In genomic region chr6:84876723-84877514, GRCh38 we compare ENCODE assay signal across 35 cellular contexts.
DNase-seq lines count a peak whose midpoint lies in the region; ATAC-seq, FAIRE-seq and TF ChIP-seq lines count a peak whose summit lies in the region.
"Had no signal": no experiment of that assay in that cellular context is flagged by ENCODE, and none has a peak within 500 bp of the region (broad histone marks: within the 10 kb centered on the region; RNA-seq: fewer than 3 reads in every experiment).

No MANE protein-coding gene starts in this region.

- H3K27ac Mint-ChIP-seq in MCF 10A (ENCODE audit: low read depth, unreplicated experiment) (peak overlapping the region; percentile 54), natural killer cell (no peak overlapping the region)
- H3K27ac Mint-ChIP-seq: B cell; CD14-positive monocyte; CD4-positive, alpha-beta T cell; CD4-positive, CD25-positive, alpha-beta regulatory T cell; CD8-positive, alpha-beta T cell had no signal

- in situ Hi-C loops in mammary epithelial cell (cut with MboI; ENCODE audit: low sequenced_read_pairs in 2 of 2), result no loop called here

- no peak for DNase-seq in MCF 10A (ENCODE audit: unreplicated experiment)
- no peak for DNase-seq in mammary epithelial cell
- peak; percentile 16 for DNase-seq in amniotic epithelial cell (ENCODE audit: low read depth)
- DNase-seq in left lobe of liver (ENCODE audit: low spot score), result no peak
- DNase-seq in natural killer cell, result no peak
- DNase-seq in GM12891 (ENCODE audit: insufficient read length, low spot score), result no peak
- DNase-seq: 8988T; ACHN; AML-193; BE2C; C1 segment of cervical spinal cord; Caco-2; Calu3; CD4-positive, alpha-beta memory T cell; CD4-positive, alpha-beta T cell; CD4-positive, CD25-positive, alpha-beta regulatory T cell; CD8-positive, alpha-beta memory T cell; CD8-positive, alpha-beta T cell; COR-L47; DMS 273 treated with DMSO at 0.1 percent for 48 hours; DMS153; DMS53; DMS79; DMS79 treated with DMSO at 0.1 percent for 48 hours; DND-41; EL had no signal

- H3K4me2 ChIP-seq in mammary epithelial cell (ENCODE audit: insufficient read depth, low read depth, low read length), result no peak overlapping the region
- H3K4me2 ChIP-seq: A549 had no signal

- FAIRE-seq in GM12891 (lab: Jason Lieb, UNC), result no peak
- FAIRE-seq: A204.1, A549, D721Med had no signal

- no peak for TF ChIP-seq CTCF in MCF 10A (IDR thresholded peaks at IDR 0.05; ENCODE audit: unreplicated experiment)
- no peak for TF ChIP-seq CTCF in mammary epithelial cell (conservative IDR thresholded peaks at IDR 0.05 in 1 of 2, IDR thresholded peaks at IDR 0.05 in 1 of 2; ENCODE audit: extremely low read depth in 1 of 2, insufficient read depth in 1 of 2, low read depth in 1 of 2, low read length in 2 of 2)
- TF ChIP-seq CTCF in natural killer cell (IDR thresholded peaks at IDR 0.05), result no peak

- H3K4me3 Mint-ChIP-seq in MCF 10A (ENCODE audit: unreplicated experiment) (no peak overlapping the region), natural killer cell (no peak overlapping the region)
- H3K4me3 Mint-ChIP-seq: B cell; CD14-positive monocyte; CD4-positive, alpha-beta memory T cell; CD4-positive, alpha-beta T cell; CD4-positive, CD25-positive, alpha-beta regulatory T cell; CD8-positive, alpha-beta memory T cell; CD8-positive, alpha-beta T cell had no signal

- ATAC-seq in left lobe of liver, result peak; percentile 36
- no peak for ATAC-seq in natural killer cell
- ATAC-seq: A549; CD8-positive, alpha-beta T cell had no signal

- no peaks in the 10 kb centered on the region for H3K9me3 Mint-ChIP-seq in MCF 10A (ENCODE audit: unreplicated experiment)
- H3K9me3 Mint-ChIP-seq in natural killer cell, result peaks cover 11% of the 10 kb centered on the region in 2 donors
- H3K9me3 Mint-ChIP-seq: CD8-positive, alpha-beta T cell had no signal

- CTCF ChIA-PET in MCF 10A (lab: Yijun Ruan, JAX), result no interaction called here
- CTCF ChIA-PET in mammary epithelial cell (lab: Charles Lee; ENCODE audit: low non-redundant PET), result no interaction called here

- intact Hi-C loops in MCF 10A (cut with micrococcal nuclease) (no loop called here), mammary epithelial cell (cut with micrococcal nuclease) (no loop called here), natural killer cell (cut with micrococcal nuclease) (no loop called here)

- WGBS in mammary epithelial cell (ENCODE audit: low coverage, missing lambda C conversion rate), result 22% methylated on average over 2 of the region's 2 CpGs

- no peaks in the 10 kb centered on the region for H3K4me1 ChIP-seq in mammary epithelial cell (ENCODE audit: insufficient read depth, low read length)
- H3K4me1 ChIP-seq: BE2C, Caco-2 had no signal

- dilution Hi-C loops in mammary epithelial cell (cut with HindIII; ENCODE audit: low sequenced_read_pairs), result no loop called here

- POLR2A ChIA-PET in MCF 10A (lab: Yijun Ruan, JAX), result interaction anchor here (1.2 to 1.7 kb wide), 2 partner anchors 8 to 10 kb away, joined by 3 to 5 read pairs; no protein-coding TSS in a partner anchor

- no peaks in the 10 kb centered on the region for H3K27me3 ChIP-seq in mammary epithelial cell (ENCODE audit: insufficient read depth, low read length)
- H3K27me3 ChIP-seq: BE2C; BLaER1; BLaER1 treated with 17β-estradiol and CSF1 and Interleukin-3, amounts not matched to agents 10 nM and 100 nM had no signal

- no peak overlapping the region for H3K27ac ChIP-seq in mammary epithelial cell (ENCODE audit: insufficient read depth, low read depth, low read length)
- H3K27ac ChIP-seq: 22Rv1; A549; BLaER1; BLaER1 treated with 17β-estradiol and CSF1 and Interleukin-3, amounts not matched to agents 10 nM and 100 nM; C4-2B had no signal

- no peak overlapping the region for H3K4me3 ChIP-seq in mammary epithelial cell (replicated peaks in 1 of 3; ENCODE audit: insufficient read depth in 1 of 3, low read depth in 2 of 3, low read length in 3 of 3)
- H3K4me3 ChIP-seq: A549; BLaER1; BLaER1 treated with 17β-estradiol and CSF1 and Interleukin-3, amounts not matched to agents 10 nM and 100 nM had no signal

- H3K27me3 Mint-ChIP-seq in MCF 10A (ENCODE audit: insufficient read depth, unreplicated experiment) (no peaks in the 10 kb centered on the region), natural killer cell (ENCODE audit: low read depth in 2 of 2) (no peaks in the 10 kb centered on the region)
- H3K27me3 Mint-ChIP-seq: B cell; CD4-positive, alpha-beta memory T cell; CD4-positive, alpha-beta T cell; CD4-positive, CD25-positive, alpha-beta regulatory T cell had no signal

- no peaks in the 10 kb centered on the region for H4K20me1 ChIP-seq in mammary epithelial cell (ENCODE audit: insufficient read depth, low read length)
- H4K20me1 ChIP-seq: BLaER1; BLaER1 treated with 17β-estradiol and CSF1 and Interleukin-3, amounts not matched to agents 10 nM and 100 nM had no signal

- no peaks in the 10 kb centered on the region for H3K36me3 ChIP-seq in mammary epithelial cell (ENCODE audit: insufficient read depth, low read length)
- H3K36me3 ChIP-seq: BE2C; BLaER1; BLaER1 treated with 17β-estradiol and CSF1 and Interleukin-3, amounts not matched to agents 10 nM and 100 nM had no signal

- H3K9me3 ChIP-seq in mammary epithelial cell (replicated peaks; ENCODE audit: insufficient read depth, low read length), result no peaks in the 10 kb centered on the region
- H3K9me3 ChIP-seq: A549; BE2C; BLaER1; BLaER1 treated with 17β-estradiol and CSF1 and Interleukin-3, amounts not matched to agents 10 nM and 100 nM; Caco-2 had no signal

- H3K9ac ChIP-seq in mammary epithelial cell (ENCODE audit: insufficient read depth, low read length), result no peak overlapping the region
- H3K9ac ChIP-seq: BLaER1; BLaER1 treated with 17β-estradiol and CSF1 and Interleukin-3, amounts not matched to agents 10 nM and 100 nM had no signal

- H2AFZ ChIP-seq in mammary epithelial cell (ENCODE audit: low read depth, low read length), result no peak overlapping the region

- TF ChIP-seq POLR2A in GM12891 (IDR thresholded peaks at IDR 0.05; ENCODE audit: low read depth, low read length), result no peak

- BruUV-seq in MCF 10A (replicated peaks; lab: Mats Ljungman, UMichigan) (no TSS peak), mammary epithelial cell (replicated peaks; lab: Mats Ljungman, UMichigan) (no TSS peak)

- H3K36me3 Mint-ChIP-seq in MCF 10A (ENCODE audit: insufficient read depth, unreplicated experiment), result no peaks in the 10 kb centered on the region
- H3K36me3 Mint-ChIP-seq in natural killer cell, result no peaks in the 10 kb centered on the region
- H3K36me3 Mint-ChIP-seq: CD14-positive monocyte; CD4-positive, alpha-beta memory T cell; CD4-positive, CD25-positive, alpha-beta regulatory T cell; CD8-positive, alpha-beta memory T cell; CD8-positive, alpha-beta T cell had no signal

- H3K79me2 ChIP-seq in mammary epithelial cell (ENCODE audit: insufficient read depth, low read length), result no peaks in the 10 kb centered on the region

- H3K4me1 Mint-ChIP-seq in MCF 10A (ENCODE audit: insufficient read depth, unreplicated experiment) (peaks cover 30% of the 10 kb centered on the region), natural killer cell (no peaks in the 10 kb centered on the region)
- H3K4me1 Mint-ChIP-seq: B cell; CD14-positive monocyte; CD4-positive, alpha-beta memory T cell; CD4-positive, CD25-positive, alpha-beta regulatory T cell had no signal

TF ChIP-seq in GM12891, 5 proteins besides CTCF, POLR2A, EP300 and RAD21:
- TF ChIP-seq PAX5 (IDR thresholded peaks at IDR 0.05; ENCODE audit: insufficient read depth, low read length, severe bottlenecking), result no peak
- no peak for TF ChIP-seq SPI1 (IDR thresholded peaks at IDR 0.05; ENCODE audit: low read depth, low read length)
- TF ChIP-seq POU2F2 (IDR thresholded peaks at IDR 0.05; ENCODE audit: low read depth, low read length), result no peak
- no peak for TF ChIP-seq POLR2AphosphoS5 (IDR thresholded peaks at IDR 0.05; ENCODE audit: low read depth, low read length)
- no peak for TF ChIP-seq TAF1 (IDR thresholded peaks at IDR 0.05; ENCODE audit: low read depth, low read length)
